ENCODE assay signal across 13 cellular contexts in genomic region chr4:39568805-39569204, GRCh38. TPM values are rescaled to one million over a fixed set of nuclear protein-coding genes. Genes with fewer than 3 reads are reported as not detected.
A peak's percentile ranks its signal among the peaks of the same experiment; 100 is the strongest.
DNase-seq lines count a peak whose midpoint lies in the region; ATAC-seq, FAIRE-seq and TF ChIP-seq lines count a peak whose summit lies in the region.
"Had no signal": no experiment of that assay in that cellular context is flagged by ENCODE, and none has a peak within 500 bp of the region (broad histone marks: within the 10 kb centered on the region; RNA-seq: fewer than 3 reads in every experiment).

No MANE protein-coding gene starts in this region.

- H3K4me1 ChIP-seq in PC-3 (ENCODE audit: insufficient read depth, low read length), result peaks cover 21% of the 10 kb centered on the region
- H3K4me1 ChIP-seq in keratinocyte (ENCODE audit: control insufficient read depth, extremely low read depth, insufficient read depth, low read length), result peaks cover 25% of the 10 kb centered on the region
- peaks cover 0 to 15% (median 0%) of the 10 kb centered on the region in 4 donors for H3K4me1 ChIP-seq in Peyer's patch

- TF ChIP-seq CTCF in PC-3 (conservative IDR thresholded peaks at IDR 0.05; ENCODE audit: low read depth, low read length) (no peak), keratinocyte (optimal IDR thresholded peaks at IDR 0.05 in 1 of 3, IDR thresholded peaks at IDR 0.05 in 1 of 3, conservative IDR thresholded peaks at IDR 0.05 in 1 of 3; ENCODE audit: extremely low read depth in 1 of 3, insufficient read depth in 2 of 3, low read length in 3 of 3) (no peak), Peyer's patch (IDR thresholded peaks at IDR 0.05) (no peak)

- no peak for TF ChIP-seq POLR2A in Peyer's patch (IDR thresholded peaks at IDR 0.05)

- H3K27me3 Mint-ChIP-seq in stimulated activated naive CD8-positive, alpha-beta T cell treated with anti-CD3 and anti-CD28 coated beads, Interleukin-15, Interleukin-2, amounts not matched to agents 100 ng/mL and 50 ng/mL, for 24 hours, result no peaks in the 10 kb centered on the region
- H3K27me3 Mint-ChIP-seq in stimulated activated naive CD8-positive, alpha-beta T cell treated with anti-CD3 and anti-CD28 coated beads, Interleukin-15, amount 100 ng/mL, for 72 hours, result no peaks in the 10 kb centered on the region
- H3K27me3 Mint-ChIP-seq: naive thymus-derived CD8-positive, alpha-beta T cell had no signal

- peaks cover 7% of the 10 kb centered on the region for H3K9me3 Mint-ChIP-seq in stimulated activated naive CD8-positive, alpha-beta T cell treated with anti-CD3 and anti-CD28 coated beads, Interleukin-15, Interleukin-2, amounts not matched to agents 100 ng/mL and 50 ng/mL, for 24 hours
- peaks cover 6 to 11% of the 10 kb centered on the region in 2 donors for H3K9me3 Mint-ChIP-seq in stimulated activated naive CD8-positive, alpha-beta T cell treated with anti-CD3 and anti-CD28 coated beads, Interleukin-15, amount 100 ng/mL, for 72 hours

- intact Hi-C loops in PC-3 (cut with micrococcal nuclease), result no loop called here

- no peaks in the 10 kb centered on the region for H3K79me2 ChIP-seq in PC-3 (ENCODE audit: low read length)
- H3K79me2 ChIP-seq in keratinocyte (ENCODE audit: control insufficient read depth, insufficient read depth, low read length), result no peaks in the 10 kb centered on the region

- H3K27ac ChIP-seq in PC-3 (ENCODE audit: low read length) (peak overlapping the region; percentile 80), keratinocyte (ENCODE audit: control insufficient read depth, insufficient read depth, low read length) (peak overlapping the region; percentile 91), Peyer's patch (peak overlapping the region in 1 of 4 donors; percentile 36)

- H3K4me2 ChIP-seq in PC-3 (ENCODE audit: low read length) (peak overlapping the region; percentile 77), keratinocyte (ENCODE audit: control insufficient read depth, extremely low read depth, insufficient read depth, low read depth, low read length) (peak overlapping the region; percentile 78)

- H2AFZ ChIP-seq in PC-3 (ENCODE audit: low read length) (peak overlapping the region; percentile 53; the same call in 1 of the 2 replicates), keratinocyte (ENCODE audit: control insufficient read depth, low read length) (peak overlapping the region; percentile 88)

- H3K4me3 Mint-ChIP-seq in stimulated activated naive CD8-positive, alpha-beta T cell treated with anti-CD3 and anti-CD28 coated beads, Interleukin-15, Interleukin-2, amounts not matched to agents 100 ng/mL and 50 ng/mL, for 24 hours, result no peak overlapping the region
- H3K4me3 Mint-ChIP-seq in stimulated activated naive CD8-positive, alpha-beta T cell treated with anti-CD3 and anti-CD28 coated beads, Interleukin-15, amount 100 ng/mL, for 72 hours, result no peak overlapping the region
- H3K4me3 Mint-ChIP-seq: brain had no signal

- H3K4me3 ChIP-seq in PC-3 (ENCODE audit: low read length) (peak overlapping the region; percentile 40; the same call in 1 of the 2 replicates), keratinocyte (ENCODE audit: control insufficient read depth in 2 of 3, extremely low read depth in 1 of 3, insufficient read depth in 2 of 3, low read depth in 1 of 3, low read length in 3 of 3) (peak overlapping the region; percentile 3 to 62 (median 56)), Peyer's patch (peak overlapping the region in 1 of 4 donors; percentile 8)

- FAIRE-seq in keratinocyte (lab: Jason Lieb, UNC), result no peak

- no peaks in the 10 kb centered on the region for H3K36me3 ChIP-seq in PC-3 (ENCODE audit: low read depth, low read length)
- no peaks in the 10 kb centered on the region for H3K36me3 ChIP-seq in keratinocyte (ENCODE audit: control insufficient read depth in 2 of 2, extremely low read depth in 1 of 2, insufficient read depth in 2 of 2, low read length in 2 of 2)
- H3K36me3 ChIP-seq in Peyer's patch, result peaks cover 0 to 34% (median 0%) of the 10 kb centered on the region in 3 donors

- H3K36me3 Mint-ChIP-seq in stimulated activated naive CD8-positive, alpha-beta T cell treated with anti-CD3 and anti-CD28 coated beads, Interleukin-15, Interleukin-2, amounts not matched to agents 100 ng/mL and 50 ng/mL, for 24 hours (ENCODE audit: low read depth), result peaks cover 11% of the 10 kb centered on the region

- DNase-seq in stimulated activated naive CD8-positive, alpha-beta T cell treated with anti-CD3 and anti-CD28 coated beads, Interleukin-15, amount 100 ng/mL, for 72 hours, result no peak
- DNase-seq in PC-3 (peak; percentile 83), keratinocyte (ENCODE audit: low read depth, low spot score) (peak; percentile 28), Peyer's patch (no peak), NCI-H1436 (lab: John Stamatoyannopoulos, UW) (no peak)
- DNase-seq: activated CD4-positive, CD25-positive, alpha-beta regulatory T cell; HCEC 1CT; naive thymus-derived CD8-positive, alpha-beta T cell; NCI-H2029 had no signal

- CTCF ChIA-PET in PC-3 (lab: Charles Lee), result no interaction called here

- H3K9me3 ChIP-seq in PC-3 (ENCODE audit: low read length) (no peaks in the 10 kb centered on the region), keratinocyte (ENCODE audit: control insufficient read depth, low read depth, low read length) (no peaks in the 10 kb centered on the region), Peyer's patch (no peaks in the 10 kb centered on the region)

- H3K27ac Mint-ChIP-seq in stimulated activated naive CD8-positive, alpha-beta T cell treated with anti-CD3 and anti-CD28 coated beads, Interleukin-15, Interleukin-2, amounts not matched to agents 100 ng/mL and 50 ng/mL, for 24 hours, result peak overlapping the region; percentile 19
- no peak overlapping the region for H3K27ac Mint-ChIP-seq in stimulated activated naive CD8-positive, alpha-beta T cell treated with anti-CD3 and anti-CD28 coated beads, Interleukin-15, amount 100 ng/mL, for 72 hours
- H3K27ac Mint-ChIP-seq: brain had no signal

- POLR2A ChIA-PET in PC-3 (lab: Charles Lee; ENCODE audit: unreplicated experiment), result interaction anchor here (0.7 kb wide), 1 partner anchor 11 kb away, joined by 4 read pairs; no protein-coding TSS in a partner anchor

- H3K27me3 ChIP-seq in PC-3 (ENCODE audit: low read length), result no peaks in the 10 kb centered on the region
- no peaks in the 10 kb centered on the region for H3K27me3 ChIP-seq in keratinocyte (ENCODE audit: control insufficient read depth, extremely low read depth, insufficient read depth, low read length)
- H3K27me3 ChIP-seq in Peyer's patch, result no peaks in the 10 kb centered on the region

- H3K4me1 Mint-ChIP-seq in stimulated activated naive CD8-positive, alpha-beta T cell treated with anti-CD3 and anti-CD28 coated beads, Interleukin-15, Interleukin-2, amounts not matched to agents 100 ng/mL and 50 ng/mL, for 24 hours (ENCODE audit: low read depth), result peaks cover 11% of the 10 kb centered on the region
- H3K4me1 Mint-ChIP-seq in stimulated activated naive CD8-positive, alpha-beta T cell treated with anti-CD3 and anti-CD28 coated beads, Interleukin-15, amount 100 ng/mL, for 72 hours, result no peaks in the 10 kb centered on the region
- H3K4me1 Mint-ChIP-seq: brain had no signal

- H3F3A ChIP-seq in PC-3 (ENCODE audit: low read length, unreplicated experiment), result peaks cover 4% of the 10 kb centered on the region

- no peaks in the 10 kb centered on the region for H3K9me2 ChIP-seq in PC-3 (replicated peaks; ENCODE audit: low read length)

- ATAC-seq in stimulated activated naive CD8-positive, alpha-beta T cell treated with anti-CD3 and anti-CD28 coated beads, Interleukin-15, amount 100 ng/mL, for 72 hours, result no peak
- ATAC-seq in PC-3, result peak; percentile 46
- ATAC-seq in GM21619 (IDR thresholded peaks at IDR 0.05; ENCODE audit: unreplicated experiment), result no peak
- no peak for ATAC-seq in HG02885 (IDR thresholded peaks at IDR 0.05; ENCODE audit: poor library complexity, unreplicated experiment)
- ATAC-seq: naive thymus-derived CD8-positive, alpha-beta T cell had no signal

- dilution Hi-C loops in keratinocyte (cut with MboI; ENCODE audit: extremely low pct_ligation_motif_present, low sequenced_read_pairs), result no loop called here

- H3K9ac ChIP-seq in PC-3 (ENCODE audit: low read length) (peak overlapping the region; percentile 40), keratinocyte (ENCODE audit: control insufficient read depth, extremely low read depth, insufficient read depth, low read length) (peak overlapping the region; percentile 76)

- H3K9me1 ChIP-seq in keratinocyte (ENCODE audit: control insufficient read depth, extremely low read depth, insufficient read depth, low read length), result no peaks in the 10 kb centered on the region

- H4K20me1 ChIP-seq in PC-3 (ENCODE audit: low read length), result no peaks in the 10 kb centered on the region
- no peaks in the 10 kb centered on the region for H4K20me1 ChIP-seq in keratinocyte (ENCODE audit: control insufficient read depth, extremely low read depth, insufficient read depth, low read length)

- BruUV-seq in PC-3 (replicated peaks; lab: Mats Ljungman, UMichigan), result no TSS peak

RNA-seq across cellular contexts. Expression of gene UGDH, which starts 41.6 kb away (rescaled TPM):
- total RNA-seq in PC-3 (2014; rRNA removed) (50.0 and 53.4 TPM in 2 replicates), Peyer's patch (100 to 1,000 TPM; 168 to 335 (median 204) TPM)
- 23.5 to 39.4 TPM (median 33.0 TPM) in 3 replicates for polyA plus RNA-seq in keratinocyte
- polyA plus RNA-seq in keratinocyte (2011; ENCODE audit: low read depth), result 20.2 TPM
- polyA plus RNA-seq in keratinocyte (2011; cell fraction: cytosol; rRNA removed), result 26.6 and 38.1 TPM in 2 replicates
- 24.2 and 30.3 TPM in 2 replicates for polyA plus RNA-seq in keratinocyte (2011; cell fraction: nucleus; rRNA removed)
- polyA plus RNA-seq in keratinocyte (2012; ENCODE audit: low replicate concordance), result 13.5 and 30.1 TPM in 2 replicates
- polyA minus RNA-seq in keratinocyte, result 7.0 to 31.5 TPM (median 19.3 TPM) in 3 replicates
- polyA minus RNA-seq in keratinocyte (2011; cell fraction: cytosol; rRNA and poly(A)+ RNA removed), result 44.9 TPM
- polyA minus RNA-seq in keratinocyte (2011; cell fraction: nucleus; rRNA and poly(A)+ RNA removed), result 9.3 and 28.9 TPM in 2 replicates

Comparison
In these comparisons a context has a peak if more than half of its experiments do, and no peak if none do; other contexts are left out.
1. DNase-seq: peak in PC-3 (single experiment) and keratinocyte (single experiment); none in stimulated activated naive CD8-positive, alpha-beta T cell treated with anti-CD3 and anti-CD28 coated beads, Interleukin-15, amount 100 ng/mL, for 72 hours (0 of 2), Peyer's patch (0 of 3) and NCI-H1436 (single experiment).